In genomic region chr9:684055-684949, GRCh38 we compare ENCODE assay signal across 11 cellular contexts.
DNase-seq lines count a peak whose midpoint lies in the region; ATAC-seq and TF ChIP-seq lines count a peak whose summit lies in the region.
"Had no signal": no experiment of that assay in that cellular context is flagged by ENCODE, and none has a peak within 500 bp of the region (broad histone marks: within the 10 kb centered on the region; RNA-seq: fewer than 3 reads in every experiment).

No MANE protein-coding gene starts in this region.

- TF ChIP-seq CTCF in AG10803 (conservative IDR thresholded peaks at IDR 0.05; ENCODE audit: low read length) = no peak

- H3K27me3 ChIP-seq in NT2/D1 (ENCODE audit: insufficient read depth, insufficient read length) (no peaks in the 10 kb centered on the region), neuron (ENCODE audit: insufficient read depth, low read length) (no peaks in the 10 kb centered on the region)

- peak overlapping the region; percentile 99 for H3K27ac ChIP-seq in epithelial cell of prostate

- peak overlapping the region; percentile 16 for H2AFZ ChIP-seq in neuron (ENCODE audit: low read depth, low read length)

- H3K36me3 Mint-ChIP-seq in activated T-cell treated with anti-CD3 and anti-CD28 coated beads, Interleukin-2, amount 50 U/mL, for 24 hours (ENCODE audit: low read depth) = no peaks in the 10 kb centered on the region

- H3K36me3 ChIP-seq in NT2/D1 (ENCODE audit: insufficient read depth, insufficient read length, low read length) (no peaks in the 10 kb centered on the region), neuron (ENCODE audit: insufficient read depth, low read length) (no peaks in the 10 kb centered on the region)

- no peak for ATAC-seq in HG02973 (IDR thresholded peaks at IDR 0.05; ENCODE audit: unreplicated experiment)

- H3K9ac ChIP-seq in NT2/D1 (ENCODE audit: insufficient read length, low read depth) = peak overlapping the region; percentile 37

- H3K9me3 ChIP-seq in NT2/D1 (ENCODE audit: insufficient read depth, low read length) (no peaks in the 10 kb centered on the region), neuron (ENCODE audit: low read length) (peaks cover 2% of the 10 kb centered on the region)

- H3K4me1 Mint-ChIP-seq in activated T-cell treated with anti-CD3 and anti-CD28 coated beads, Interleukin-2, amount 50 U/mL, for 24 hours (ENCODE audit: low read depth) = no peaks in the 10 kb centered on the region

- H3K4me1 ChIP-seq in NT2/D1 (ENCODE audit: insufficient read depth, insufficient read length) = peaks cover 3% of the 10 kb centered on the region
- peaks cover 15% of the 10 kb centered on the region for H3K4me1 ChIP-seq in neuron (ENCODE audit: insufficient read depth, low read length)

- H3K4me3 ChIP-seq in AG10803 (ENCODE audit: low read length) = peak overlapping the region; percentile 65
- H3K4me3 ChIP-seq in NT2/D1 (ENCODE audit: insufficient read length, low read depth) = no peak overlapping the region
- H3K4me3 ChIP-seq in neuron (ENCODE audit: low read length) = no peak overlapping the region

- H3K9me3 Mint-ChIP-seq in activated T-cell treated with anti-CD3 and anti-CD28 coated beads, Interleukin-2, amount 50 U/mL, for 24 hours = no peaks in the 10 kb centered on the region

- no peak overlapping the region for H3K4me3 Mint-ChIP-seq in activated T-cell treated with anti-CD3 and anti-CD28 coated beads, Interleukin-2, amount 50 U/mL, for 24 hours

- H3K27me3 Mint-ChIP-seq in activated T-cell treated with anti-CD3 and anti-CD28 coated beads, Interleukin-2, amount 50 U/mL, for 24 hours = no peaks in the 10 kb centered on the region

- H3K27ac Mint-ChIP-seq in activated T-cell treated with anti-CD3 and anti-CD28 coated beads, Interleukin-2, amount 50 U/mL, for 24 hours = no peak overlapping the region

- peak; percentile 73 for DNase-seq in AG10803 (ENCODE audit: low read depth)
- DNase-seq in NT2/D1 (ENCODE audit: low read depth, low spot score) = peak; percentile 39
- DNase-seq in epithelial cell of prostate (ENCODE audit: low read depth, low spot score) = peak; percentile 46
- DNase-seq in activated CD4-positive, alpha-beta T cell treated with anti-CD3 and anti-CD28 coated beads for 1 hour = no peak
- DNase-seq in RPMI8226 = no peak
- no peak for DNase-seq in activated T-cell treated with anti-CD3 and anti-CD28 coated beads, Interleukin-2, amount 50 U/mL, for 24 hours
- DNase-seq: activated CD4-positive, CD25-positive, alpha-beta regulatory T cell treated with anti-CD3 and anti-CD28 coated beads, Interleukin-2, amount 50 U/mL, for 72 hours; DMS153; H7 had no signal

Comparison
In these comparisons a context has a peak if more than half of its experiments do, and no peak if none do; other contexts are left out.
1. DNase-seq: peak in AG10803 (single experiment), NT2/D1 (single experiment) and epithelial cell of prostate (single experiment); none in activated CD4-positive, alpha-beta T cell treated with anti-CD3 and anti-CD28 coated beads for 1 hour (single experiment), RPMI8226 (single experiment) and activated T-cell treated with anti-CD3 and anti-CD28 coated beads, Interleukin-2, amount 50 U/mL, for 24 hours (single experiment).